Comparison of ENCODE assay signal across 10 cellular contexts in genomic region chr16:53022374-53022773, GRCh38. TPM values are rescaled to one million over a fixed set of nuclear protein-coding genes. Genes with fewer than 3 reads are reported as not detected.
DNase-seq lines count a peak whose midpoint lies in the region; ATAC-seq and TF ChIP-seq lines count a peak whose summit lies in the region.
"Had no signal": no experiment of that assay in that cellular context is flagged by ENCODE, and none has a peak within 500 bp of the region (broad histone marks: within the 10 kb centered on the region; RNA-seq: fewer than 3 reads in every experiment).

No MANE protein-coding gene starts in this region.

- in situ Hi-C loops in HAP-1 (cut with MboI; ENCODE audit: low sequenced_read_pairs) (loop anchor here (10.0 to 25.0 kb wide), 2 partner anchors 835 to 958 kb away; no protein-coding TSS in a partner anchor), brain microvascular endothelial cell (cut with HindIII; ENCODE audit: low pct_ligation_motif_present, low sequenced_read_pairs) (no loop called here), gastrocnemius medialis (cut with MboI; ENCODE audit: low sequenced_read_pairs in 4 of 4) (loop anchor here in 1 of 4 donors (10.0 kb wide), 1 partner anchor 838 kb away; no protein-coding TSS in a partner anchor)

- TF ChIP-seq CTCF in brain microvascular endothelial cell (IDR thresholded peaks at IDR 0.05; ENCODE audit: low read depth, low read length, missing control alignments) (peak; percentile 74), kidney epithelial cell (IDR thresholded peaks at IDR 0.05; ENCODE audit: insufficient read depth, low read length, poor library complexity, severe bottlenecking) (peak; percentile 62), vagina (IDR thresholded peaks at IDR 0.05) (peak in 2 of 3 experiments; percentile 15 to 42), gastrocnemius medialis (IDR thresholded peaks at IDR 0.05 in 4 of 5, conservative IDR thresholded peaks at IDR 0.05 in 1 of 5) (peak in 2 of 5 experiments; percentile 11 to 30)

- ATAC-seq in gastrocnemius medialis (no peak), HG03108 (IDR thresholded peaks at IDR 0.05; ENCODE audit: unreplicated experiment) (no peak)

- H3K4me1 ChIP-seq in HAP-1: peaks cover 6% of the 10 kb centered on the region; the same call in 1 of the 2 replicates
- no peaks in the 10 kb centered on the region for H3K4me1 ChIP-seq in vagina
- H3K4me1 ChIP-seq in gastrocnemius medialis: no peaks in the 10 kb centered on the region

- no peak for TF ChIP-seq POLR2A in vagina (IDR thresholded peaks at IDR 0.05)
- TF ChIP-seq POLR2A in gastrocnemius medialis (IDR thresholded peaks at IDR 0.05): no peak

- H3K36me3 ChIP-seq in HAP-1 (replicated peaks) (no peaks in the 10 kb centered on the region), brain microvascular endothelial cell (replicated peaks) (no peaks in the 10 kb centered on the region), kidney epithelial cell (ENCODE audit: control insufficient read depth, insufficient read depth, low read length) (no peaks in the 10 kb centered on the region), vagina (no peaks in the 10 kb centered on the region), gastrocnemius medialis (no peaks in the 10 kb centered on the region)

- H3K4me3 ChIP-seq in HAP-1 (no peak overlapping the region), brain microvascular endothelial cell (ENCODE audit: low read depth, low read length) (no peak overlapping the region), kidney epithelial cell (ENCODE audit: low read depth, low read length) (no peak overlapping the region), vagina (no peak overlapping the region), gastrocnemius medialis (no peak overlapping the region)
- H3K4me3 ChIP-seq: SK-N-MC had no signal

- DNase-seq in DMS114 treated with DMSO at 0.1 percent for 48 hours (lab: John Stamatoyannopoulos, UW; ENCODE audit: unreplicated experiment): peak; percentile 70
- DNase-seq in HAP-1 (ENCODE audit: low spot score in 2 of 2): peak; percentile 76 to 82
- DNase-seq in NCI-H345 (lab: John Stamatoyannopoulos, UW): peak; percentile 40
- peak; percentile 38 for DNase-seq in brain microvascular endothelial cell
- DNase-seq in kidney epithelial cell (ENCODE audit: low read depth): no peak
- no peak for DNase-seq in vagina (ENCODE audit: extremely low spot score in 2 of 2)
- no peak for DNase-seq in gastrocnemius medialis
- DNase-seq: naive B cell had no signal

- no peaks in the 10 kb centered on the region for H3K9me3 ChIP-seq in HAP-1
- H3K9me3 ChIP-seq in vagina: no peaks in the 10 kb centered on the region
- H3K9me3 ChIP-seq in gastrocnemius medialis: no peaks in the 10 kb centered on the region

- no peak overlapping the region for H3K27ac ChIP-seq in brain microvascular endothelial cell
- H3K27ac ChIP-seq in vagina: no peak overlapping the region
- no peak overlapping the region for H3K27ac ChIP-seq in gastrocnemius medialis
- H3K27ac ChIP-seq: SK-N-MC had no signal

- intact Hi-C loops in vagina (cut with DNase I): no loop called here
- intact Hi-C loops in gastrocnemius medialis (cut with DNase I; ENCODE audit: low total_unique reads): loop anchor here (5.0 kb wide), 1 partner anchor 830 kb away; no protein-coding TSS in a partner anchor

- H3K27me3 ChIP-seq in HAP-1 (ENCODE audit: low read depth): no peaks in the 10 kb centered on the region
- H3K27me3 ChIP-seq in brain microvascular endothelial cell (replicated peaks): no peaks in the 10 kb centered on the region
- no peaks in the 10 kb centered on the region for H3K27me3 ChIP-seq in kidney epithelial cell (ENCODE audit: control insufficient read depth, insufficient read depth, low read length)
- no peaks in the 10 kb centered on the region for H3K27me3 ChIP-seq in vagina
- H3K27me3 ChIP-seq in gastrocnemius medialis: no peaks in the 10 kb centered on the region

RNA-seq across cellular contexts. Expression of gene CHD9NB, which starts 30.3 kb away (rescaled TPM):
- total RNA-seq in kidney epithelial cell (0.62 and 1.0 TPM in 2 replicates), vagina (not detected), gastrocnemius medialis (under 1 TPM in 2 of 4 donors, not detected in 2; 0.13 to 0.72 TPM)

RNA-seq across cellular contexts. Expression of gene CHD9, which starts 32.4 kb away (rescaled TPM):
- total RNA-seq in kidney epithelial cell (26.2 and 34.1 TPM in 2 replicates), vagina (77.6 TPM), gastrocnemius medialis (10 to 100 TPM; 24.5 to 84.0 (median 48.2) TPM)

Comparison
In these comparisons a context has a peak if more than half of its experiments do, and no peak if none do; other contexts are left out.
1. DNase-seq: peak in DMS114 treated with DMSO at 0.1 percent for 48 hours (single experiment), HAP-1 (2 of 2), NCI-H345 (single experiment) and brain microvascular endothelial cell (single experiment); none in kidney epithelial cell (single experiment), vagina (0 of 2) and gastrocnemius medialis (0 of 2).